ENCODE assay signal across 8 cellular contexts in genomic region chr13:74133657-74134201, GRCh38. TPM values are rescaled to one million over a fixed set of nuclear protein-coding genes. Genes with fewer than 3 reads are reported as not detected.
DNase-seq lines count a peak whose midpoint lies in the region; ATAC-seq, FAIRE-seq and TF ChIP-seq lines count a peak whose summit lies in the region.

No MANE protein-coding gene starts in this region.

- H3K4me1 Mint-ChIP-seq in T-helper 1 cell treated with Interleukin-12 subunit alpha and Interleukin-12 subunit beta and Interleukin-4 antibody, amounts not matched to agents 30 μg/mL and 1 μg/mL, for 36 hours (ENCODE audit: low read depth), result peaks cover 27% of the 10 kb centered on the region

- peak overlapping the region; percentile 95 for H3K4me3 Mint-ChIP-seq in T-helper 1 cell treated with Interleukin-12 subunit alpha and Interleukin-12 subunit beta and Interleukin-4 antibody, amounts not matched to agents 30 μg/mL and 1 μg/mL, for 36 hours

- no peak for TF ChIP-seq CTCF in vagina (IDR thresholded peaks at IDR 0.05)

- no peaks in the 10 kb centered on the region for H3K9me3 ChIP-seq in vagina

- FAIRE-seq in GM12891 (lab: Jason Lieb, UNC), result peak; percentile 16

- H3K4me3 ChIP-seq in vagina, result peak overlapping the region; percentile 87 to 96

- intact Hi-C loops in vagina (cut with DNase I), result loop anchor here (10.0 kb wide), 1 partner anchor 69 kb away; no protein-coding TSS in a partner anchor

- H3K27ac ChIP-seq in angular gyrus (ENCODE audit: low read depth, low read length) (peak overlapping the region; percentile 55), vagina (peak overlapping the region; percentile 90)

- H3K4me1 ChIP-seq in vagina, result peaks cover 23% of the 10 kb centered on the region

- no peaks in the 10 kb centered on the region for H3K9me3 Mint-ChIP-seq in T-helper 1 cell treated with Interleukin-12 subunit alpha and Interleukin-12 subunit beta and Interleukin-4 antibody, amounts not matched to agents 30 μg/mL and 1 μg/mL, for 36 hours

- TF ChIP-seq POLR2A in GM12891 (IDR thresholded peaks at IDR 0.05; ENCODE audit: low read depth, low read length) (no peak), vagina (IDR thresholded peaks at IDR 0.05) (peak in 1 of 2 donors; percentile 38)

- H3K36me3 Mint-ChIP-seq in T-helper 1 cell treated with Interleukin-12 subunit alpha and Interleukin-12 subunit beta and Interleukin-4 antibody, amounts not matched to agents 30 μg/mL and 1 μg/mL, for 36 hours (ENCODE audit: low read depth), result no peaks in the 10 kb centered on the region

- peak; percentile 35 for DNase-seq in GM12891 (ENCODE audit: insufficient read length, low spot score)
- peak; percentile 67 for DNase-seq in NCI-H1105 (lab: John Stamatoyannopoulos, UW)
- DNase-seq in hippocampal formation (lab: John Stamatoyannopoulos, UW), result peak; percentile 52 to 59
- peak; percentile 66 for DNase-seq in renal cortical epithelial cell (ENCODE audit: low read depth)
- DNase-seq in vagina (ENCODE audit: extremely low spot score in 2 of 2), result peak in 1 of 2 donors; percentile 94

- no peaks in the 10 kb centered on the region for H3K36me3 ChIP-seq in vagina

- peak; percentile 33 for ATAC-seq in HG02588 (IDR thresholded peaks at IDR 0.05; ENCODE audit: unreplicated experiment)

- H3K27me3 Mint-ChIP-seq in T-helper 1 cell treated with Interleukin-12 subunit alpha and Interleukin-12 subunit beta and Interleukin-4 antibody, amounts not matched to agents 30 μg/mL and 1 μg/mL, for 36 hours (ENCODE audit: low read depth), result peaks cover 3% of the 10 kb centered on the region

- H3K27ac Mint-ChIP-seq in T-helper 1 cell treated with Interleukin-12 subunit alpha and Interleukin-12 subunit beta and Interleukin-4 antibody, amounts not matched to agents 30 μg/mL and 1 μg/mL, for 36 hours, result peak overlapping the region; percentile 97

- H3K27me3 ChIP-seq in vagina, result no peaks in the 10 kb centered on the region

TF ChIP-seq in GM12891, 5 proteins besides CTCF, POLR2A, EP300 and RAD21:
- TF ChIP-seq PAX5 (IDR thresholded peaks at IDR 0.05; ENCODE audit: insufficient read depth, low read length, severe bottlenecking) (no peak), POLR2AphosphoS5 (IDR thresholded peaks at IDR 0.05; ENCODE audit: low read depth, low read length) (no peak), POU2F2 (IDR thresholded peaks at IDR 0.05; ENCODE audit: low read depth, low read length) (no peak), TAF1 (IDR thresholded peaks at IDR 0.05; ENCODE audit: low read depth, low read length) (no peak), SPI1 (IDR thresholded peaks at IDR 0.05; ENCODE audit: low read depth, low read length) (no peak)

RNA-seq across cellular contexts. Expression of gene KLF12, which starts 0.5 kb away (rescaled TPM):
- 0.51 TPM for polyA plus RNA-seq in GM12891 (2012; ENCODE audit: low read depth, missing spikeins)
- total RNA-seq in renal cortical epithelial cell (8.2 and 14.0 TPM in 2 replicates), vagina (5.4 TPM)
